Comparison of ENCODE assay signal across 9 cellular contexts in the genomic region with DNA sequence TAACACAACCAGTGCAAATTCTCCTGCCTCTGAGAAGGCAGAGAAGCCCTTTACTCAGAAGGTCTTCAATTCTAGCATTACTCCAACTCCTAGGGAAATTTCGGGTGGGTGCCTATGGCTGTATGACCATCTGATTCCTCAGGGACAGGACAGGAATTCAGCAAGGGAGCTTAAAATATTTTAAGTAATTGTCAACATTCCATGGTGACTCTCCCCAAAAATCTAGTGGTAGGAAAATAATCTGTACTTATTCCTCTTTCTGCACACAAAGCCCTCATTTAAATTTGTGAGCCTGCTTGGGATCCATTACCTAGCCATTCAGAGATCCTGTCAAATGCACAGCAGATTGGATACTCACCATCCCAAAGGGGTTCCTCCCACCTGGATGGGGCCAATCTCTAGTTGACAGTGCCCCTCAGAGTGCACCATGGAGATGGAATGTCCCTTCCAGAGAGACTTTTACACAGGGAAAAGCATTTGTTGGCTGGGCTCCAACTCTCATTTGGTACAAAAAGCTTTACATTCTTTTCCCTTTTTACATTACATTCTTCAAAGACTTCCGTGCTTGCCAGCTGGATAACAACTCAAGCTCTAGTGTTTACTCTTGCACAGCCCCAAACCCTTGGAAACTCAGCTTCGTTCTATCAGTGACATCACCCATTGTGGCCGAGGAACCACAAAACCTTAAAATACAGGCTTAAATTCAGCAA.
DNase-seq lines count a peak whose midpoint lies in the region; ATAC-seq and FAIRE-seq lines count a peak whose summit lies in the region.
"Had no signal": no experiment of that assay in that cellular context is flagged by ENCODE, and none has a peak within 500 bp of the region (broad histone marks: within the 10 kb centered on the region; RNA-seq: fewer than 3 reads in every experiment).

No MANE protein-coding gene starts in this region.

- peaks cover 51% of the 10 kb centered on the region for H3K4me1 ChIP-seq in stomach smooth muscle (ENCODE audit: control insufficient read depth, insufficient read depth, low read length)

- peak overlapping the region; percentile 31 for H3K27ac ChIP-seq in stomach smooth muscle (ENCODE audit: low read length)

- H3K36me3 ChIP-seq in stomach smooth muscle (ENCODE audit: control insufficient read depth in 2 of 2, insufficient read depth in 2 of 2, low read length in 2 of 2) = peaks cover 10 to 17% of the 10 kb centered on the region in 2 donors

- no peak for FAIRE-seq in HTR-8/SVneo (lab: Jason Lieb, UNC)
- FAIRE-seq: A204.1 had no signal

- no peak overlapping the region for H3K4me3 ChIP-seq in stomach smooth muscle (ENCODE audit: low read length in 2 of 2)

- H3K9ac ChIP-seq in stomach smooth muscle (ENCODE audit: low read length in 2 of 2) = peak overlapping the region in 1 of 2 donors; percentile 21

- no peak for ATAC-seq in HG03460 (IDR thresholded peaks at IDR 0.05; ENCODE audit: unreplicated experiment)

- DNase-seq in DMS53 (lab: John Stamatoyannopoulos, UW) = peak; percentile 56
- no peak for DNase-seq in DMS53 treated with DMSO at 0.1 percent for 48 hours (lab: John Stamatoyannopoulos, UW; ENCODE audit: unreplicated experiment)
- peak; percentile 81 for DNase-seq in fibroblast of gingiva (ENCODE audit: low read depth)
- DNase-seq in HTR-8/SVneo (ENCODE audit: insufficient read length, low spot score) = no peak
- DNase-seq: activated CD4-positive, CD25-positive, alpha-beta regulatory T cell; central memory CD4-positive, alpha-beta T cell had no signal

- no peaks in the 10 kb centered on the region for H3K9me3 ChIP-seq in stomach smooth muscle (ENCODE audit: control insufficient read depth in 2 of 2, low read length in 2 of 2)

- no peaks in the 10 kb centered on the region for H3K27me3 ChIP-seq in stomach smooth muscle (ENCODE audit: control insufficient read depth in 1 of 2, insufficient read depth in 2 of 2, low read length in 2 of 2)

Comparison
In these comparisons a context has a peak if more than half of its experiments do, and no peak if none do; other contexts are left out.
1. DNase-seq: peak in DMS53 (single experiment) and fibroblast of gingiva (single experiment); none in DMS53 treated with DMSO at 0.1 percent for 48 hours (single experiment) and HTR-8/SVneo (single experiment).